ENCODE assay signal across 20 cellular contexts in genomic region chr10:133660516-133660915, GRCh38. TPM values are rescaled to one million over a fixed set of nuclear protein-coding genes. Genes with fewer than 3 reads are reported as not detected.
"Had no signal": no experiment of that assay in that cellular context is flagged by ENCODE, and none has a peak within 500 bp of the region (broad histone marks: within the 10 kb centered on the region; RNA-seq: fewer than 3 reads in every experiment).

No MANE protein-coding gene starts in this region.

RNA-seq across cellular contexts. Expression of gene FRG2B, which starts 33.9 kb away (rescaled TPM):
- total RNA-seq: naive thymus-derived CD4-positive, alpha-beta T cell; natural killer cell; occipital lobe; osteoblast; ovary; progenitor cell of endocrine pancreas; psoas muscle; renal cortical epithelial cell; sciatic nerve; smooth muscle cell; stomach; subcutaneous adipose tissue; temporal lobe; thoracic aorta; thyroid gland; tibial nerve; upper lobe of left lung; ureter; vagina had no signal
- polyA plus RNA-seq: naive thymus-derived CD4-positive, alpha-beta T cell; neural cell; ovary; psoas muscle; smooth muscle cell; stomach had no signal
